ENCODE assay signal across 29 cellular contexts in the genomic region with DNA sequence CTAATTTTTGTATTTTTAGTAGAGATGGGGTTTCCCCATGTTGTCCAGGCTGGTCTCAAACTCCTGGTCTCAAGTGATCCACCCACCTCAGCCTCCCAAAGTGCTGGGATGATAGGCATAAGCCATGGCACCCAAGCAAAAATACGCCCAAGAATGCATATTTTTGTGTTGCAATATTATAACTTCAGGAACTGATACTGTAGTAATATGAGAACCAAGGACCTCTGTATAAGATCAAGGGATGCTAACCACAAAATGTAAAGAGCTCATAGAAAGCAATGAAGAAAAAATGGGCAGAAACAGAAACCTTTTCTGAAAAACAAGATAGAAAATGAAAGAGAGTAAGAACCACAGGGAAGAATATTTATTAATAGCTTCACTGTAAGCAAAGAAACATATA.
"Had no signal": no experiment of that assay in that cellular context is flagged by ENCODE, and none has a peak within 500 bp of the region (broad histone marks: within the 10 kb centered on the region; RNA-seq: fewer than 3 reads in every experiment).

No MANE protein-coding gene starts in this region.

- H3K27ac Mint-ChIP-seq: activated B cell treated with CpG ODN at 0.5 μM for 24 hours; activated CD4-positive, alpha-beta memory T cell treated with anti-CD3 and anti-CD28 coated beads for 36 hours; activated CD8-positive, alpha-beta T cell treated with anti-CD3 and anti-CD28 coated beads for 36 hours; activated naive CD4-positive, alpha-beta T cell treated with anti-CD3 and anti-CD28 coated beads for 36 hours; activated naive CD4-positive, alpha-beta T cell treated with anti-CD3 and anti-CD28 coated beads, Interleukin-2, amount 50 U/mL, for 72 hours; activated naive CD8-positive, alpha-beta T cell treated with anti-CD3 and anti-CD28 coated beads for 36 hours; activated T-cell treated with anti-CD3 and anti-CD28 coated beads, Interleukin-2, amount 50 U/mL, for 72 hours; activated T-helper 1 cell treated with anti-CD3 and anti-CD28 coated beads, Interleukin-12 subunit alpha, Interleukin-12 subunit beta, Interleukin-2, Interleukin-4 antibody, amounts not matched to agents 30 ng/mL and 10 ng/mL and 1 ng/mL, durations not matched to agents 14 hours and 24 hours and 36 hours; activated T-helper 17 cell treated with anti-CD3 and anti-CD28 coated beads, Interleukin-2, amount 50 U/mL, for 72 hours; T-cell; T-helper 17 cell had no signal

- DNase-seq: activated B cell treated with CpG ODN at 0.5 μM for 24 hours; activated CD4-positive, alpha-beta memory T cell treated with anti-CD3 and anti-CD28 coated beads for 36 hours; activated CD4-positive, alpha-beta T cell treated with anti-CD3 and anti-CD28 coated beads for 4 hours; activated CD4-positive, alpha-beta T cell treated with anti-CD3 and anti-CD28 coated beads, Interleukin-2, amount 50 U/mL, for 1 hour; activated CD4-positive, alpha-beta T cell treated with anti-CD3 and anti-CD28 coated beads, Interleukin-2, amount 50 U/mL, for 4 hours; activated CD4-positive, CD25-positive, alpha-beta regulatory T cell treated with anti-CD3 and anti-CD28 coated beads, Interleukin-2, amount 50 U/mL, for 72 hours; activated CD8-positive, alpha-beta memory T cell treated with anti-CD3 and anti-CD28 coated beads, Interleukin-2, amount 50 U/mL, for 4 hours; activated CD8-positive, alpha-beta T cell treated with anti-CD3 and anti-CD28 coated beads for 36 hours; activated effector memory CD4-positive, alpha-beta T cell treated with anti-CD3 and anti-CD28 coated beads, Interleukin-2, amount 50 U/mL, for 16 hours; activated gamma-delta T cell treated with Interleukin-2 at 50 U/mL for 16 hours; activated naive CD4-positive, alpha-beta T cell; activated naive CD4-positive, alpha-beta T cell treated with anti-CD3 and anti-CD28 coated beads for 36 hours; activated naive CD8-positive, alpha-beta T cell treated with anti-CD3 and anti-CD28 coated beads for 36 hours; activated T-cell treated with anti-CD3 and anti-CD28 coated beads for 4 hours; activated T-cell treated with anti-CD3 and anti-CD28 coated beads, Interleukin-2, amount 50 U/mL, for 1 hour; activated T-cell treated with anti-CD3 and anti-CD28 coated beads, Interleukin-2, amount 50 U/mL, for 4 hours; activated T-cell treated with anti-CD3 and anti-CD28 coated beads, Interleukin-2, amount 50 U/mL, for 72 hours; adrenal gland; amniotic stem cell; aorta; body of pancreas; brain microvascular endothelial cell; central memory CD4-positive, alpha-beta T cell; T-cell; T-helper 17 cell; T-helper 9 cell had no signal

- H3K27me3 Mint-ChIP-seq: activated CD4-positive, alpha-beta memory T cell treated with anti-CD3 and anti-CD28 coated beads for 36 hours; activated CD8-positive, alpha-beta T cell treated with anti-CD3 and anti-CD28 coated beads for 36 hours had no signal

- H3K36me3 Mint-ChIP-seq: activated CD4-positive, alpha-beta memory T cell treated with anti-CD3 and anti-CD28 coated beads for 36 hours; activated naive CD4-positive, alpha-beta T cell treated with anti-CD3 and anti-CD28 coated beads, Interleukin-2, amount 50 U/mL, for 72 hours; activated naive CD8-positive, alpha-beta T cell treated with anti-CD3 and anti-CD28 coated beads for 36 hours; T-cell had no signal

- H3K4me3 Mint-ChIP-seq: activated B cell treated with CpG ODN at 0.5 μM for 24 hours; activated CD4-positive, alpha-beta memory T cell treated with anti-CD3 and anti-CD28 coated beads for 36 hours; activated CD8-positive, alpha-beta T cell treated with anti-CD3 and anti-CD28 coated beads for 36 hours; activated naive CD4-positive, alpha-beta T cell treated with anti-CD3 and anti-CD28 coated beads for 36 hours; activated naive CD8-positive, alpha-beta T cell treated with anti-CD3 and anti-CD28 coated beads for 36 hours; activated T-cell treated with anti-CD3 and anti-CD28 coated beads, Interleukin-2, amount 50 U/mL, for 4 hours; activated T-cell treated with anti-CD3 and anti-CD28 coated beads, Interleukin-2, amount 50 U/mL, for 72 hours; activated T-helper 1 cell treated with anti-CD3 and anti-CD28 coated beads, Interleukin-12 subunit alpha, Interleukin-12 subunit beta, Interleukin-2, Interleukin-4 antibody, amounts not matched to agents 30 ng/mL and 10 ng/mL and 1 ng/mL, durations not matched to agents 14 hours and 24 hours and 36 hours; activated T-helper 17 cell treated with anti-CD3 and anti-CD28 coated beads, Interleukin-2, amount 50 U/mL, for 72 hours; T-cell; T-helper 17 cell had no signal

- H3K9me3 Mint-ChIP-seq: activated B cell treated with CpG ODN at 0.5 μM for 24 hours; activated CD4-positive, alpha-beta memory T cell treated with anti-CD3 and anti-CD28 coated beads for 36 hours; activated CD8-positive, alpha-beta T cell treated with anti-CD3 and anti-CD28 coated beads for 36 hours; activated naive CD4-positive, alpha-beta T cell treated with anti-CD3 and anti-CD28 coated beads, Interleukin-2, amount 50 U/mL, for 72 hours; activated naive CD8-positive, alpha-beta T cell treated with anti-CD3 and anti-CD28 coated beads for 36 hours; activated T-cell treated with anti-CD3 and anti-CD28 coated beads, Interleukin-2, amount 50 U/mL, for 4 hours; activated T-cell treated with anti-CD3 and anti-CD28 coated beads, Interleukin-2, amount 50 U/mL, for 72 hours; activated T-helper 1 cell treated with anti-CD3 and anti-CD28 coated beads, Interleukin-12 subunit alpha, Interleukin-12 subunit beta, Interleukin-2, Interleukin-4 antibody, amounts not matched to agents 30 ng/mL and 10 ng/mL and 1 ng/mL, durations not matched to agents 14 hours and 24 hours and 36 hours; activated T-helper 17 cell treated with anti-CD3 and anti-CD28 coated beads, Interleukin-2, amount 50 U/mL, for 72 hours; T-cell had no signal

- H3K4me1 Mint-ChIP-seq: activated B cell treated with CpG ODN at 0.5 μM for 24 hours; activated T-helper 17 cell treated with anti-CD3 and anti-CD28 coated beads, Interleukin-2, amount 50 U/mL, for 72 hours had no signal
